14 cellular contexts compared by ENCODE assay signal in the genomic region with DNA sequence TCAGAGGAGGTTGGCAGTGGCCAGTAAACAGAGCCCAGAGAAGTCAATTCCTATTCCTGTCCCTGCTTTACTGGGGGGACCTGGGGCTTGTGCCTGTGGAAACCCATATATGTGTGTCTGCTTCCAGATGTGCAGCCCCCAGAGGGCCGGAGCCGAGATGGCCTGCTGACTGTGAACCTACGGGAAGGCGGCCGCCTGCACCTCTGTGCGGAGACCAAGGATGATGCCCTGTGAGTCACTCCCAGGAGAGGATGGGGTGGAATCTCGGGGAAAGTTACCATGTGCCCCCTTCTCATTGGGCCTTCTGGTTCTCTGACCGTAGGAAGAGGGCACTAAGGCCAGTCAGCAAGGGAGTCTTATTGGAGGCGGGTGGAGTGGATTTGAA. TPM values are rescaled to one million over a fixed set of nuclear protein-coding genes. Genes with fewer than 3 reads are reported as not detected.
DNase-seq lines count a peak whose midpoint lies in the region; ATAC-seq, FAIRE-seq and TF ChIP-seq lines count a peak whose summit lies in the region.
"Had no signal": no experiment of that assay in that cellular context is flagged by ENCODE, and none has a peak within 500 bp of the region (broad histone marks: within the 10 kb centered on the region; RNA-seq: fewer than 3 reads in every experiment).

No MANE protein-coding gene starts in this region.

- H3K4me1 Mint-ChIP-seq in endodermal cell (peaks cover 37% of the 10 kb centered on the region), osteocyte (ENCODE audit: unreplicated experiment) (peaks cover 4% of the 10 kb centered on the region)

- H3K4me1 ChIP-seq in HepG2 (ENCODE audit: insufficient read depth, low read length) (peaks cover 84% of the 10 kb centered on the region), right lobe of liver (peaks cover 0 to 7% (median 0%) of the 10 kb centered on the region in 4 donors), endodermal cell (ENCODE audit: control insufficient read depth, insufficient read depth, low read length) (peaks cover 24% of the 10 kb centered on the region), neuronal stem cell (ENCODE audit: control insufficient read depth in 2 of 2, insufficient read depth in 1 of 2, low read depth in 1 of 2, low read length in 2 of 2) (peaks cover 53 to 55% of the 10 kb centered on the region in 2 donors)
- H3K4me1 ChIP-seq: A549 had no signal

- no peaks in the 10 kb centered on the region for H3K9me3 ChIP-seq in HepG2 (ENCODE audit: low read length)
- H3K9me3 ChIP-seq in right lobe of liver = no peaks in the 10 kb centered on the region
- no peaks in the 10 kb centered on the region for H3K9me3 ChIP-seq in endodermal cell (ENCODE audit: control insufficient read depth, low read length)
- no peaks in the 10 kb centered on the region for H3K9me3 ChIP-seq in neuronal stem cell (replicated peaks in 1 of 2; ENCODE audit: control insufficient read depth in 2 of 2, insufficient read depth in 1 of 2, low read depth in 1 of 2, low read length in 2 of 2)
- H3K9me3 ChIP-seq: A549 had no signal

- no peaks in the 10 kb centered on the region for H4K20me1 ChIP-seq in HepG2 (ENCODE audit: insufficient read depth, low read length)

- H3K27me3 ChIP-seq in HepG2 (ENCODE audit: control insufficient read depth in 1 of 2, insufficient read depth in 2 of 2, low read length in 2 of 2) = no peaks in the 10 kb centered on the region
- H3K27me3 ChIP-seq in right lobe of liver = no peaks in the 10 kb centered on the region
- no peaks in the 10 kb centered on the region for H3K27me3 ChIP-seq in endodermal cell (ENCODE audit: control insufficient read depth, insufficient read depth, low read length, poor library complexity, severe bottlenecking)
- H3K27me3 ChIP-seq in neuronal stem cell (ENCODE audit: control insufficient read depth in 3 of 3, insufficient read depth in 3 of 3, low read depth in 1 of 3, low read length in 3 of 3) = no peaks in the 10 kb centered on the region

- no TSS peak for BruUV-seq in HepG2 (replicated peaks; lab: Mats Ljungman, UMichigan)

- peak overlapping the region; percentile 84 for H2BK120ac ChIP-seq in neuronal stem cell (ENCODE audit: low read depth, low read length)

- H4K8ac ChIP-seq in neuronal stem cell (ENCODE audit: low read depth, low read length) = no peak overlapping the region

- H3K23ac ChIP-seq in neuronal stem cell (ENCODE audit: low read depth, low read length, poor library complexity) = no peak overlapping the region

- no peaks in the 10 kb centered on the region for H3K79me1 ChIP-seq in neuronal stem cell (ENCODE audit: low read depth, low read length)

- peak overlapping the region; percentile 74 for H2AK5ac ChIP-seq in neuronal stem cell (ENCODE audit: low read depth, low read length)

- no peak for TF ChIP-seq RAD21 in HepG2 (CRISPR knock-in tag; IDR thresholded peaks at IDR 0.05)

- POLR2A ChIA-PET in HepG2 (lab: Yijun Ruan, JAX) = interaction anchor here (0.9 to 2.1 kb wide), 3 partner anchors 22 to 128 kb away, joined by 3 to 9 read pairs (median 4); no protein-coding TSS in a partner anchor

- no peak overlapping the region for H3K27ac Mint-ChIP-seq in endodermal cell
- H3K27ac Mint-ChIP-seq in osteocyte (ENCODE audit: unreplicated experiment) = no peak overlapping the region

- 91% methylated on average over 9 of the region's 9 CpGs for WGBS in HepG2 (ENCODE audit: low lambda C conversion rate)
- WGBS in right lobe of liver (ENCODE audit: insufficient coverage, low coverage, low lambda C conversion rate, missing lambda C conversion rate) = no CpG with 5 or more reads among the region's 9 CpGs
- 93 to 94% methylated on average over 6 to 9 of the region's 9 CpGs for WGBS in endodermal cell (ENCODE audit: insufficient coverage in 1 of 2, insufficient read length in 1 of 2), 2 experiments
- WGBS in neuronal stem cell (ENCODE audit: extremely low coverage in 2 of 2, insufficient read length in 2 of 2, insufficient replicate concordance in 1 of 2), 2 donors = no CpG with 5 or more reads among the region's 9 CpGs

- peak overlapping the region; percentile 89 for H3K27ac ChIP-seq in HepG2 (ENCODE audit: extremely low read length, insufficient read depth, low read length)
- H3K27ac ChIP-seq in right lobe of liver = no peak overlapping the region
- peak overlapping the region; percentile 48 for H3K27ac ChIP-seq in endodermal cell (ENCODE audit: low read depth, low read length)
- H3K27ac ChIP-seq in neuronal stem cell (replicated peaks; ENCODE audit: low read length) = peak overlapping the region; percentile 89
- H3K27ac ChIP-seq: A549, C4-2B, HL-60 had no signal

- peak overlapping the region; percentile 65 for H3K9ac ChIP-seq in HepG2 (ENCODE audit: insufficient read depth, low read depth, low read length)
- H3K9ac ChIP-seq in endodermal cell (ENCODE audit: extremely low read depth, low read length, poor library complexity, severe bottlenecking) = no peak overlapping the region
- H3K9ac ChIP-seq in neuronal stem cell (ENCODE audit: low read depth, low read length, poor library complexity) = no peak overlapping the region

- H3K36me3 Mint-ChIP-seq in endodermal cell (ENCODE audit: low read depth) (peaks cover 26% of the 10 kb centered on the region), osteocyte (ENCODE audit: unreplicated experiment) (no peaks in the 10 kb centered on the region)

- H3K27me3 Mint-ChIP-seq in endodermal cell (ENCODE audit: insufficient read depth) (peaks cover 39% of the 10 kb centered on the region), osteocyte (ENCODE audit: unreplicated experiment) (peaks cover 9% of the 10 kb centered on the region)

- H4K91ac ChIP-seq in neuronal stem cell (ENCODE audit: low read depth, low read length, poor library complexity) = peak overlapping the region; percentile 25

- H2AFZ ChIP-seq in HepG2 (ENCODE audit: low read length) = no peak overlapping the region
- no peak overlapping the region for H2AFZ ChIP-seq in neuronal stem cell (ENCODE audit: low read length)

- H3K18ac ChIP-seq in neuronal stem cell (ENCODE audit: low read length) = peak overlapping the region; percentile 62

- H3K4me3 Mint-ChIP-seq in endodermal cell = no peak overlapping the region
- H3K4me3 Mint-ChIP-seq in osteocyte (ENCODE audit: unreplicated experiment) = no peak overlapping the region

- peak; percentile 15 for FAIRE-seq in HepG2 (lab: Jason Lieb, UNC)
- FAIRE-seq: A549, K562 had no signal

- TF ChIP-seq CTCF in HepG2 (CRISPR knock-in tag; IDR thresholded peaks at IDR 0.05) (no peak), right lobe of liver (IDR thresholded peaks at IDR 0.05) (no peak), endodermal cell (conservative IDR thresholded peaks at IDR 0.05) (no peak), osteocyte (IDR thresholded peaks at IDR 0.05) (no peak), GM13977 (IDR thresholded peaks at IDR 0.05; ENCODE audit: extremely low read depth, insufficient read depth, missing control alignments) (no peak)

- peak overlapping the region; percentile 89 for H2BK5ac ChIP-seq in neuronal stem cell (ENCODE audit: low read length)

- peak overlapping the region; percentile 4 for H2BK15ac ChIP-seq in neuronal stem cell (ENCODE audit: low read length)

- H3K14ac ChIP-seq in neuronal stem cell (ENCODE audit: low read length) = no peak overlapping the region

- TF ChIP-seq EP300 in HepG2 (IDR thresholded peaks at IDR 0.05; ENCODE audit: low read depth in 2 of 2, low read length in 2 of 2) (no peak), HepG2 (CRISPR knock-in tag; IDR thresholded peaks at IDR 0.05; ENCODE audit: borderline replicate concordance) (no peak)

- no peak for ATAC-seq in HepG2
- no peak for ATAC-seq in right lobe of liver
- ATAC-seq: A549, K562 had no signal

- peak overlapping the region; percentile 5 for H2BK12ac ChIP-seq in neuronal stem cell (ENCODE audit: low read length)

- CTCF ChIA-PET in HepG2 (lab: Yijun Ruan, JAX; ENCODE audit: low intra/inter-chr PET ratio, low total read pairs) = interaction anchor here (0.9 kb wide), 1 partner anchor 10 kb away, joined by 3 read pairs; no protein-coding TSS in a partner anchor

- DNase-seq in HepG2 (ENCODE audit: low spot score) (no peak), right lobe of liver (no peak), endodermal cell (no peak), neuronal stem cell (ENCODE audit: low spot score) (no peak), osteocyte (ENCODE audit: extremely low spot score, unreplicated experiment) (no peak), GM13977 (ENCODE audit: low spot score) (no peak), NK-92 (lab: John Stamatoyannopoulos, UW; ENCODE audit: unreplicated experiment) (no peak)
- DNase-seq: NCI-H345; NK-92 treated with Interleukin-12 subunit alpha and Interleukin-12 subunit beta, amount 100 ng/mL, for 24 hours; OCI-M1 had no signal

- peak overlapping the region; percentile 47 for H3K4me2 ChIP-seq in HepG2 (ENCODE audit: low read depth, low read length)
- no peak overlapping the region for H3K4me2 ChIP-seq in neuronal stem cell (ENCODE audit: insufficient read depth, low read length, poor library complexity, severe bottlenecking)
- H3K4me2 ChIP-seq: A549 had no signal

- peak overlapping the region; percentile 23 for H3K4ac ChIP-seq in neuronal stem cell (ENCODE audit: low read length)

- H3K36me3 ChIP-seq in HepG2 (replicated peaks in 1 of 2; ENCODE audit: control insufficient read depth in 1 of 2, insufficient read depth in 2 of 2, low read length in 2 of 2) = peaks cover 4 to 8% of the 10 kb centered on the region in 2 experiments; a peak in 4 of 5 replicates
- no peaks in the 10 kb centered on the region for H3K36me3 ChIP-seq in right lobe of liver
- H3K36me3 ChIP-seq in endodermal cell (ENCODE audit: control insufficient read depth, insufficient read depth, low read length) = peaks cover 6% of the 10 kb centered on the region
- peaks cover 0 to 4% of the 10 kb centered on the region in 2 donors for H3K36me3 ChIP-seq in neuronal stem cell (replicated peaks in 1 of 2; ENCODE audit: control insufficient read depth in 2 of 2, insufficient read depth in 2 of 2, low read length in 2 of 2)

- H3K79me2 ChIP-seq in HepG2 (ENCODE audit: insufficient read depth, low read length) = peaks cover 2% of the 10 kb centered on the region

- peak overlapping the region in 1 of 3 experiments; percentile 26; a peak in 1 of 6 replicates for H3K4me3 ChIP-seq in HepG2 (replicated peaks in 1 of 3; ENCODE audit: insufficient read depth in 1 of 3, low read depth in 2 of 3, low read length in 3 of 3)
- H3K4me3 ChIP-seq in right lobe of liver = no peak overlapping the region
- no peak overlapping the region for H3K4me3 ChIP-seq in endodermal cell (ENCODE audit: low read length)
- H3K4me3 ChIP-seq in neuronal stem cell (ENCODE audit: low read length in 2 of 2) = no peak overlapping the region
- H3K4me3 ChIP-seq: A549, K562 had no signal

- no peaks in the 10 kb centered on the region for H3K9me3 Mint-ChIP-seq in endodermal cell
- H3K9me3 Mint-ChIP-seq in osteocyte (ENCODE audit: unreplicated experiment) = no peaks in the 10 kb centered on the region

- in situ Hi-C loops in HepG2 (cut with HindIII; ENCODE audit: extremely low pct_ligation_motif_present, low pct_unique_long_range_greater_than_20kb) = loop anchor here (10.0 kb wide), 1 partner anchor 167 kb away; no protein-coding TSS in a partner anchor
- in situ Hi-C loops in GM13977 (cut with MboI; ENCODE audit: low pct_unique_long_range_greater_than_20kb, low sequenced_read_pairs, unreplicated experiment) = loop anchor here (25.0 kb wide), 1 partner anchor 289 kb away; no protein-coding TSS in a partner anchor

- TF ChIP-seq POLR2A in HepG2 (IDR thresholded peaks at IDR 0.05; ENCODE audit: insufficient read depth in 1 of 2, low read depth in 2 of 2, low read length in 2 of 2) (no peak), right lobe of liver (IDR thresholded peaks at IDR 0.05) (no peak)

- intact Hi-C loops in HepG2 (cut with micrococcal nuclease; ENCODE audit: unreplicated experiment) = loop anchor here (2.0 to 10.0 kb wide), 2 partner anchors 27 to 177 kb away; no protein-coding TSS in a partner anchor
- intact Hi-C loops in right lobe of liver (cut with DNase I) = loop anchor here in 1 of 2 donors (10.0 kb wide), 1 partner anchor 247 kb away; no protein-coding TSS in a partner anchor

RNA-seq across cellular contexts. Expression of a gene that starts 5.3 kb away (rescaled TPM):
- total RNA-seq in HepG2 (2016; rRNA removed; fragmentation: Illumina TruSeq; extraction: Trizol) = 68.0 and 71.7 TPM in 2 replicates
- 14.1 and 14.6 TPM in 2 replicates for total RNA-seq in HepG2 (2016; cell fraction: cytosol; rRNA removed; fragmentation: Illumina TruSeq; extraction: Trizol; ENCODE audit: low read depth)
- 68.8 and 77.9 TPM in 2 replicates for total RNA-seq in HepG2 (2016; cell fraction: insoluble cytoplasmic fraction; rRNA removed; fragmentation: Illumina TruSeq; extraction: Trizol)
- 30.3 and 30.6 TPM in 2 replicates for total RNA-seq in HepG2 (2016; cell fraction: membrane; rRNA removed; fragmentation: Illumina TruSeq; extraction: Trizol)
- 31.7 and 39.9 TPM in 2 replicates for total RNA-seq in HepG2 (2016; cell fraction: nucleus; rRNA removed; fragmentation: Illumina TruSeq; extraction: Trizol)
- 77.1 and 99.3 TPM in 2 replicates for polyA plus RNA-seq in HepG2 (2011; rRNA removed)
- polyA plus RNA-seq in HepG2 (2011; cell fraction: cytosol; rRNA removed) = 95.0 and 157 TPM in 2 replicates
- 107 and 154 TPM in 2 replicates for polyA plus RNA-seq in HepG2 (2011; cell fraction: nucleus; rRNA removed)
- 47.9 and 54.0 TPM in 2 replicates for polyA plus RNA-seq in HepG2 (2012)
- 16.0 and 24.3 TPM in 2 replicates for polyA plus RNA-seq in HepG2 (2016; cell fraction: cytosol; fragmentation: Illumina TruSeq; extraction: Trizol; ENCODE audit: low read depth)
- polyA plus RNA-seq in HepG2 (2016; cell fraction: insoluble cytoplasmic fraction; fragmentation: Illumina TruSeq; extraction: Trizol; ENCODE audit: low read depth) = 128 and 133 TPM in 2 replicates
- polyA plus RNA-seq in HepG2 (2016; cell fraction: membrane; fragmentation: Illumina TruSeq; extraction: Trizol; ENCODE audit: low read depth) = 43.9 and 47.0 TPM in 2 replicates
- polyA plus RNA-seq in HepG2 (2016; cell fraction: nucleus; fragmentation: Illumina TruSeq; extraction: Trizol; ENCODE audit: insufficient read depth, low read depth) = 69.9 and 81.4 TPM in 2 replicates
- 0.09 and 172 TPM in 2 replicates for polyA minus RNA-seq in HepG2 (2011; rRNA and poly(A)+ RNA removed; ENCODE audit: low replicate concordance)
- 66.4 and 67.7 TPM in 2 replicates for polyA minus RNA-seq in HepG2 (2011; cell fraction: cytosol; rRNA and poly(A)+ RNA removed)
- 33.3 and 41.1 TPM in 2 replicates for polyA minus RNA-seq in HepG2 (2011; cell fraction: nucleus; rRNA and poly(A)+ RNA removed)
- 1 to 10 TPM in 3 of 6 experiments, under 1 TPM in 3; 0.42 to 2.1 (median 0.96) TPM for total RNA-seq in right lobe of liver
- 10 to 100 TPM; 44.6 to 81.0 TPM for total RNA-seq in endodermal cell
- 26.6 TPM for polyA plus RNA-seq in endodermal cell (2013, experiment 1 of 2)
- 25.3 TPM for polyA plus RNA-seq in endodermal cell (2013, experiment 2 of 2)
- polyA plus RNA-seq in neuronal stem cell (2013, experiment 1 of 2) = 61.3 TPM
- 62.8 TPM for polyA plus RNA-seq in neuronal stem cell (2013, experiment 2 of 2)
- 0.78 TPM in 1 of 2 replicates, not detected in the other for total RNA-seq in osteocyte

RNA-seq across cellular contexts. Expression of a gene that starts 53.7 kb away (rescaled TPM):
- total RNA-seq in HepG2 (2016; rRNA removed; fragmentation: Illumina TruSeq; extraction: Trizol) = 13.9 and 15.0 TPM in 2 replicates
- 0.91 and 0.97 TPM in 2 replicates for total RNA-seq in HepG2 (2016; cell fraction: cytosol; rRNA removed; fragmentation: Illumina TruSeq; extraction: Trizol; ENCODE audit: low read depth)
- total RNA-seq in HepG2 (2016; cell fraction: insoluble cytoplasmic fraction; rRNA removed; fragmentation: Illumina TruSeq; extraction: Trizol) = 14.3 and 14.4 TPM in 2 replicates
- total RNA-seq in HepG2 (2016; cell fraction: membrane; rRNA removed; fragmentation: Illumina TruSeq; extraction: Trizol) = 6.4 and 7.1 TPM in 2 replicates
- total RNA-seq in HepG2 (2016; cell fraction: nucleus; rRNA removed; fragmentation: Illumina TruSeq; extraction: Trizol) = 13.5 and 14.9 TPM in 2 replicates
- polyA plus RNA-seq in HepG2 (2011; rRNA removed) = 15.8 and 17.5 TPM in 2 replicates
- 7.8 and 8.6 TPM in 2 replicates for polyA plus RNA-seq in HepG2 (2011; cell fraction: cytosol; rRNA removed)
- 24.2 and 33.5 TPM in 2 replicates for polyA plus RNA-seq in HepG2 (2011; cell fraction: nucleus; rRNA removed)
- polyA plus RNA-seq in HepG2 (2012) = 14.4 and 14.7 TPM in 2 replicates
- 0.77 and 0.78 TPM in 2 replicates for polyA plus RNA-seq in HepG2 (2016; cell fraction: cytosol; fragmentation: Illumina TruSeq; extraction: Trizol; ENCODE audit: low read depth)
- 11.3 and 13.2 TPM in 2 replicates for polyA plus RNA-seq in HepG2 (2016; cell fraction: insoluble cytoplasmic fraction; fragmentation: Illumina TruSeq; extraction: Trizol; ENCODE audit: low read depth)
- polyA plus RNA-seq in HepG2 (2016; cell fraction: membrane; fragmentation: Illumina TruSeq; extraction: Trizol; ENCODE audit: low read depth) = 3.0 and 3.2 TPM in 2 replicates
- 16.9 and 17.7 TPM in 2 replicates for polyA plus RNA-seq in HepG2 (2016; cell fraction: nucleus; fragmentation: Illumina TruSeq; extraction: Trizol; ENCODE audit: insufficient read depth, low read depth)
- 28.4 and 45.6 TPM in 2 replicates for polyA minus RNA-seq in HepG2 (2011; rRNA and poly(A)+ RNA removed; ENCODE audit: low replicate concordance)
- polyA minus RNA-seq in HepG2 (2011; cell fraction: cytosol; rRNA and poly(A)+ RNA removed) = 12.5 and 15.3 TPM in 2 replicates
- 15.4 and 17.0 TPM in 2 replicates for polyA minus RNA-seq in HepG2 (2011; cell fraction: nucleus; rRNA and poly(A)+ RNA removed)
- total RNA-seq in right lobe of liver = 10 to 100 TPM; 13.0 to 21.5 (median 15.9) TPM
- 10 to 100 TPM; 27.4 to 31.6 TPM for total RNA-seq in endodermal cell
- polyA plus RNA-seq in endodermal cell (2013, experiment 1 of 2) = 35.7 TPM
- 35.9 TPM for polyA plus RNA-seq in endodermal cell (2013, experiment 2 of 2)
- 23.1 TPM for polyA plus RNA-seq in neuronal stem cell (2013, experiment 1 of 2)
- 24.7 TPM for polyA plus RNA-seq in neuronal stem cell (2013, experiment 2 of 2)
- 52.2 and 53.1 TPM in 2 replicates for total RNA-seq in osteocyte

Comparison
In these comparisons a context has a peak if more than half of its experiments do, and no peak if none do; other contexts are left out.
1. H3K27ac ChIP-seq: peak in HepG2 (single experiment), endodermal cell (single experiment) and neuronal stem cell (single experiment); none in right lobe of liver (0 of 3).